Comparison of ENCODE assay signal across 11 cellular contexts in the genomic region with DNA sequence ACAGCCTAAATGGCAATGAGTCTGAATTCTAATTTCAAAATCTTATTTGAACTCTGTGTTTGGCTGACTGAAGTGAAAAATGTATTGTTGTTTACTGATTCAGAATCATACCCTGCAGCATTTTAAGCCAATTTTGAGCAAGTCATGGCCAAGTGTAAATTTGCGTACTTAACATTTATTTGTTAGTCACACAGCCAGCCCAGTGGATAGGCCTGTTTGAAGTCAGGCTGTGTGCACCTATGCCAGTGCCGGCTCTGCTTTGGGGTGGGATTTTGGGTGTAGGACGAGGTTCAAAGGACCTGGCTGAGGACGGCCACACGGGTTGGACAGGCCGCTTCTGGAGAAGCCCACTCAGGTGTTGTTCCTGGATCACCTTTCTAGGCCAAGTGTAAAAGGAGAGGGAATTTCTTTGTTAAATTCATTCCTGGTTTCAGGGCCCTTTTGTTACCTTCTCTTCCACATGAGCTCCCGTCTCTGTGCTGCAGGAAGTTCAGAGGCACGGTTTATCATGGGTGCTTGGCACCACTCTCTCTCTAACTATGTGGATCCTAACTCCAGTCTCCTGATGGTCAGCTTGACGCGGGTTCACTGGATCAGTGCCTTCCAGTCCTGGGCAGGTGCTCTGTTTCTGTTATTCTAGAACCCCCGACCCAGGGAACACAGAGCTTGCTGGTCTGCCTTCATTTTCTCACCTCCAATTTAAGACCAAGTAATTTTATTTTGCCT.
DNase-seq lines count a peak whose midpoint lies in the region; ATAC-seq, FAIRE-seq and TF ChIP-seq lines count a peak whose summit lies in the region.
"Had no signal": no experiment of that assay in that cellular context is flagged by ENCODE, and none has a peak within 500 bp of the region (broad histone marks: within the 10 kb centered on the region; RNA-seq: fewer than 3 reads in every experiment).

No MANE protein-coding gene starts in this region.

- WGBS in A549 (ENCODE audit: missing lambda C conversion rate) = 23% methylated on average over 11 of the region's 11 CpGs
- 87 to 89% methylated on average over 6 to 8 of the region's 11 CpGs for WGBS in esophagus squamous epithelium, 2 donors

- no peaks in the 10 kb centered on the region for H3K27me3 ChIP-seq in esophagus squamous epithelium

- no peaks in the 10 kb centered on the region for H3K9me3 Mint-ChIP-seq in activated CD4-positive, alpha-beta T cell treated with anti-CD3 and anti-CD28 coated beads for 36 hours (ENCODE audit: low read depth)
- H3K9me3 Mint-ChIP-seq: immature natural killer cell; stimulated activated naive CD8-positive, alpha-beta T cell treated with anti-CD3 and anti-CD28 coated beads, Interleukin-15, amount 100 ng/mL, for 72 hours had no signal

- H3K27me3 Mint-ChIP-seq in activated CD4-positive, alpha-beta T cell treated with anti-CD3 and anti-CD28 coated beads for 36 hours = no peaks in the 10 kb centered on the region
- H3K27me3 Mint-ChIP-seq: stimulated activated naive CD8-positive, alpha-beta T cell treated with anti-CD3 and anti-CD28 coated beads, Interleukin-15, amount 100 ng/mL, for 72 hours had no signal

- H3K27ac Mint-ChIP-seq in activated CD4-positive, alpha-beta T cell treated with anti-CD3 and anti-CD28 coated beads for 36 hours = no peak overlapping the region

- H3K4me3 ChIP-seq in A549 (peak overlapping the region; percentile 13; the same call in 2 of the 3 replicates), esophagus squamous epithelium (no peak overlapping the region)

- peaks cover 81% of the 10 kb centered on the region for H3K4me1 ChIP-seq in A549
- H3K4me1 ChIP-seq in esophagus squamous epithelium = peaks cover 0 to 58% (median 37%) of the 10 kb centered on the region in 3 donors

- H3K27ac ChIP-seq in A549 = peak overlapping the region; percentile 79 to 90
- H3K27ac ChIP-seq in esophagus squamous epithelium = peak overlapping the region; percentile 44 to 73 (median 66)

- no peaks in the 10 kb centered on the region for H3K36me3 ChIP-seq in esophagus squamous epithelium

- TF ChIP-seq EP300 in A549 (IDR thresholded peaks at IDR 0.05) = no peak

- H3K9me3 ChIP-seq in A549 (no peaks in the 10 kb centered on the region), esophagus squamous epithelium (no peaks in the 10 kb centered on the region)

- DNase-seq in A549 (ENCODE audit: low read depth in 1 of 2, low spot score in 1 of 2) (peak in 1 of 2 experiments; percentile 39), esophagus squamous epithelium (lab: John Stamatoyannopoulos, UW) (no peak), omental fat pad (ENCODE audit: low spot score) (no peak), NCI-H524 (lab: John Stamatoyannopoulos, UW) (no peak), Kasumi-1 (lab: John Stamatoyannopoulos, UW) (no peak)
- DNase-seq in activated CD4-positive, alpha-beta T cell treated with anti-CD3 and anti-CD28 coated beads for 36 hours = no peak
- DNase-seq: immature natural killer cell; stimulated activated naive CD8-positive, alpha-beta T cell treated with anti-CD3 and anti-CD28 coated beads, Interleukin-15, amount 100 ng/mL, for 72 hours had no signal

- no peak overlapping the region for H3K4me3 Mint-ChIP-seq in activated CD4-positive, alpha-beta T cell treated with anti-CD3 and anti-CD28 coated beads for 36 hours
- H3K4me3 Mint-ChIP-seq: immature natural killer cell; stimulated activated naive CD8-positive, alpha-beta T cell treated with anti-CD3 and anti-CD28 coated beads, Interleukin-15, amount 100 ng/mL, for 72 hours had no signal

- CTCF ChIA-PET in A549 (lab: Yijun Ruan, JAX) = interaction anchor here (1.9 to 2.2 kb wide), 3 partner anchors 11 to 143 kb away, joined by 5 to 7 read pairs (median 6); no protein-coding TSS in a partner anchor
- CTCF ChIA-PET in activated CD4-positive, alpha-beta T cell treated with anti-CD3 and anti-CD28 coated beads for 36 hours (lab: Charles Lee) = interaction anchor here (0.6 to 1.5 kb wide), 3 partner anchors 10 to 316 kb away, joined by 3 to 4 read pairs (median 3); no protein-coding TSS in a partner anchor

- POLR2A ChIA-PET in A549 (lab: Yijun Ruan, JAX) = interaction anchor here (1.4 kb wide), 1 partner anchor 125 kb away, joined by 3 read pairs; no protein-coding TSS in a partner anchor
- POLR2A ChIA-PET in activated CD4-positive, alpha-beta T cell treated with anti-CD3 and anti-CD28 coated beads for 36 hours (lab: Charles Lee) = interaction anchor here (0.7 kb wide), 1 partner anchor 70 kb away, joined by 3 read pairs; no protein-coding TSS in a partner anchor

- no peak for FAIRE-seq in A549 (lab: Jason Lieb, UNC)
- FAIRE-seq: G401.6 had no signal

- TF ChIP-seq CTCF in A549 (IDR thresholded peaks at IDR 0.05) (no peak), esophagus squamous epithelium (IDR thresholded peaks at IDR 0.05) (no peak), omental fat pad (IDR thresholded peaks at IDR 0.05) (no peak)

- no peak for TF ChIP-seq POLR2A in A549 (IDR thresholded peaks at IDR 0.05; ENCODE audit: low read length)
- no peak for TF ChIP-seq POLR2A in esophagus squamous epithelium (IDR thresholded peaks at IDR 0.05)

- H3K4me2 ChIP-seq in A549 = peak overlapping the region; percentile 84

- H3K4me1 Mint-ChIP-seq in activated CD4-positive, alpha-beta T cell treated with anti-CD3 and anti-CD28 coated beads for 36 hours = peaks cover 61% of the 10 kb centered on the region

- intact Hi-C loops in esophagus squamous epithelium (cut with DNase I) = no loop called here
- intact Hi-C loops in activated CD4-positive, alpha-beta T cell treated with anti-CD3 and anti-CD28 coated beads for 36 hours (cut with DNase I, micrococcal nuclease) = no loop called here

- H3K36me3 Mint-ChIP-seq in activated CD4-positive, alpha-beta T cell treated with anti-CD3 and anti-CD28 coated beads for 36 hours (ENCODE audit: low read depth) = no peaks in the 10 kb centered on the region

- TF ChIP-seq RAD21 in A549 (conservative IDR thresholded peaks at IDR 0.05 in 1 of 2, IDR thresholded peaks at IDR 0.05 in 1 of 2) = no peak

- ATAC-seq in A549 = peak; percentile 53 to 61
- ATAC-seq in SK-N-SH treated with all-trans-retinoic acid at 6 μM for 48 hours = peak; percentile 42
- ATAC-seq in omental fat pad (ENCODE audit: low FRiP score) = peak; percentile 5
- no peak for ATAC-seq in activated CD4-positive, alpha-beta T cell treated with anti-CD3 and anti-CD28 coated beads for 36 hours
- no peak for ATAC-seq in HG02642 (IDR thresholded peaks at IDR 0.05; ENCODE audit: poor library complexity, unreplicated experiment)
- ATAC-seq: stimulated activated naive CD8-positive, alpha-beta T cell treated with anti-CD3 and anti-CD28 coated beads, Interleukin-15, amount 100 ng/mL, for 72 hours had no signal

TF ChIP-seq in A549, 52 proteins besides CTCF, POLR2A, EP300 and RAD21:
- no peak for TF ChIP-seq FOXS1 (CRISPR knock-in tag; IDR thresholded peaks at IDR 0.05)
- no peak for TF ChIP-seq ZSCAN20 (CRISPR knock-in tag; IDR thresholded peaks at IDR 0.05)
- 0 out of 2 replicates have a peak, but pooled peaks have one; percentile 19 for TF ChIP-seq NFE2L2 (conservative IDR thresholded peaks at IDR 0.05; ENCODE audit: low read length)

TF ChIP-seq in SK-N-SH treated with all-trans-retinoic acid at 6 μM for 48 hours, 23 proteins besides CTCF, POLR2A, EP300 and RAD21 (continues in another document):
- TF ChIP-seq ESRRG (CRISPR knock-in tag; IDR thresholded peaks at IDR 0.05) (no peak), ISL1 (CRISPR knock-in tag; IDR thresholded peaks at IDR 0.05) (no peak), BACH2 (CRISPR knock-in tag; IDR thresholded peaks at IDR 0.05; ENCODE audit: borderline replicate concordance) (no peak), ZNF8 (CRISPR knock-in tag; IDR thresholded peaks at IDR 0.05) (no peak), RARB (CRISPR knock-in tag; IDR thresholded peaks at IDR 0.05) (no peak)
- TF ChIP-seq, protein P1, sequence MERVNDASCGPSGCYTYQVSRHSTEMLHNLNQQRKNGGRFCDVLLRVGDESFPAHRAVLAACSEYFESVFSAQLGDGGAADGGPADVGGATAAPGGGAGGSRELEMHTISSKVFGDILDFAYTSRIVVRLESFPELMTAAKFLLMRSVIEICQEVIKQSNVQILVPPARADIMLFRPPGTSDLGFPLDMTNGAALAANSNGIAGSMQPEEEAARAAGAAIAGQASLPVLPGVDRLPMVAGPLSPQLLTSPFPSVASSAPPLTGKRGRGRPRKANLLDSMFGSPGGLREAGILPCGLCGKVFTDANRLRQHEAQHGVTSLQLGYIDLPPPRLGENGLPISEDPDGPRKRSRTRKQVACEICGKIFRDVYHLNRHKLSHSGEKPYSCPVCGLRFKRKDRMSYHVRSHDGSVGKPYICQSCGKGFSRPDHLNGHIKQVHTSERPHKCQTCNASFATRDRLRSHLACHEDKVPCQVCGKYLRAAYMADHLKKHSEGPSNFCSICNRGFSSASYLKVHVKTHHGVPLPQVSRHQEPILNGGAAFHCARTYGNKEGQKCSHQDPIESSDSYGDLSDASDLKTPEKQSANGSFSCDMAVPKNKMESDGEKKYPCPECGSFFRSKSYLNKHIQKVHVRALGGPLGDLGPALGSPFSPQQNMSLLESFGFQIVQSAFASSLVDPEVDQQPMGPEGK (CRISPR knock-in tag; IDR thresholded peaks at IDR 0.05; ENCODE audit: borderline replicate concordance) = no peak
- TF ChIP-seq, protein P2, sequence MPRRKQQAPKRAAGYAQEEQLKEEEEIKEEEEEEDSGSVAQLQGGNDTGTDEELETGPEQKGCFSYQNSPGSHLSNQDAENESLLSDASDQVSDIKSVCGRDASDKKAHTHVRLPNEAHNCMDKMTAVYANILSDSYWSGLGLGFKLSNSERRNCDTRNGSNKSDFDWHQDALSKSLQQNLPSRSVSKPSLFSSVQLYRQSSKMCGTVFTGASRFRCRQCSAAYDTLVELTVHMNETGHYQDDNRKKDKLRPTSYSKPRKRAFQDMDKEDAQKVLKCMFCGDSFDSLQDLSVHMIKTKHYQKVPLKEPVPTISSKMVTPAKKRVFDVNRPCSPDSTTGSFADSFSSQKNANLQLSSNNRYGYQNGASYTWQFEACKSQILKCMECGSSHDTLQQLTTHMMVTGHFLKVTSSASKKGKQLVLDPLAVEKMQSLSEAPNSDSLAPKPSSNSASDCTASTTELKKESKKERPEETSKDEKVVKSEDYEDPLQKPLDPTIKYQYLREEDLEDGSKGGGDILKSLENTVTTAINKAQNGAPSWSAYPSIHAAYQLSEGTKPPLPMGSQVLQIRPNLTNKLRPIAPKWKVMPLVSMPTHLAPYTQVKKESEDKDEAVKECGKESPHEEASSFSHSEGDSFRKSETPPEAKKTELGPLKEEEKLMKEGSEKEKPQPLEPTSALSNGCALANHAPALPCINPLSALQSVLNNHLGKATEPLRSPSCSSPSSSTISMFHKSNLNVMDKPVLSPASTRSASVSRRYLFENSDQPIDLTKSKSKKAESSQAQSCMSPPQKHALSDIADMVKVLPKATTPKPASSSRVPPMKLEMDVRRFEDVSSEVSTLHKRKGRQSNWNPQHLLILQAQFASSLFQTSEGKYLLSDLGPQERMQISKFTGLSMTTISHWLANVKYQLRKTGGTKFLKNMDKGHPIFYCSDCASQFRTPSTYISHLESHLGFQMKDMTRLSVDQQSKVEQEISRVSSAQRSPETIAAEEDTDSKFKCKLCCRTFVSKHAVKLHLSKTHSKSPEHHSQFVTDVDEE (CRISPR knock-in tag; IDR thresholded peaks at IDR 0.05) = no peak

Comparison
In these comparisons a context has a peak if more than half of its experiments do, and no peak if none do; other contexts are left out.
1. ATAC-seq: peak in A549 (2 of 2), SK-N-SH treated with all-trans-retinoic acid at 6 μM for 48 hours (single experiment) and omental fat pad (single experiment); none in activated CD4-positive, alpha-beta T cell treated with anti-CD3 and anti-CD28 coated beads for 36 hours (single experiment) and HG02642 (single experiment).